ENCODE assay signal across 8 cellular contexts in genomic region chr3:44648564-44649229, GRCh38. TPM values are rescaled to one million over a fixed set of nuclear protein-coding genes. Genes with fewer than 3 reads are reported as not detected.
A peak's percentile ranks its signal among the peaks of the same experiment; 100 is the strongest.
DNase-seq lines count a peak whose midpoint lies in the region; ATAC-seq, FAIRE-seq and TF ChIP-seq lines count a peak whose summit lies in the region.

ZNF35 (plus strand) TSS chr3:44648732; CDS start chr3:44651068, 2,336 bp downstream.

- peak within 1 kb of the TSS; percentile 99 for H3K4me2 ChIP-seq in endothelial cell of umbilical vein (ENCODE audit: insufficient read depth, low read length)
- peak within 1 kb of the TSS; percentile 85 for H3K4me2 ChIP-seq in mesenchymal stem cell (ENCODE audit: low read length, poor library complexity, severe bottlenecking)

- H3K27me3 ChIP-seq in BE2C = no peaks in the 10 kb centered on the region
- H3K27me3 ChIP-seq in endothelial cell of umbilical vein (ENCODE audit: control insufficient read depth in 2 of 2, insufficient read depth in 2 of 2, low read length in 2 of 2) = no peaks in the 10 kb centered on the region
- no peaks in the 10 kb centered on the region for H3K27me3 ChIP-seq in mesenchymal stem cell (ENCODE audit: control insufficient read depth in 1 of 2, insufficient read depth in 1 of 2, low read length in 2 of 2)

- H3K36me3 ChIP-seq in BE2C (peaks cover 12% of the 10 kb centered on the region), endothelial cell of umbilical vein (ENCODE audit: control insufficient read depth in 2 of 2, extremely low read depth in 1 of 2, insufficient read depth in 2 of 2, low read length in 2 of 2) (peaks cover 21 to 26% of the 10 kb centered on the region in 2 experiments), mesenchymal stem cell (ENCODE audit: control insufficient read depth in 1 of 2, insufficient read depth in 2 of 2, low read depth in 1 of 2, low read length in 2 of 2) (peaks cover 26 to 39% of the 10 kb centered on the region in 2 experiments)

- FAIRE-seq in endothelial cell of umbilical vein (lab: Jason Lieb, UNC) = peak; percentile 93

- H2AFZ ChIP-seq in endothelial cell of umbilical vein (ENCODE audit: low read depth, low read length) (peak within 1 kb of the TSS; percentile 82), mesenchymal stem cell (ENCODE audit: low read depth, low read length) (peak within 1 kb of the TSS; percentile 33)

- H4K8ac ChIP-seq in mesenchymal stem cell (ENCODE audit: low read length) = peak within 1 kb of the TSS; percentile 89

- peak; percentile 87 for ATAC-seq in GM18861 (IDR thresholded peaks at IDR 0.05; ENCODE audit: unreplicated experiment)
- ATAC-seq in HG03045 (IDR thresholded peaks at IDR 0.05; ENCODE audit: unreplicated experiment) = peak; percentile 97
- peak; percentile 49 to 76 for ATAC-seq in activated CD4-positive, CD25-positive, alpha-beta regulatory T cell treated with anti-CD3 and anti-CD28 coated beads, Interleukin-2, amount 50 U/mL, for 24 hours

- H3K27ac ChIP-seq in endothelial cell of umbilical vein (ENCODE audit: insufficient read depth, low read depth, low read length) (peak within 1 kb of the TSS; percentile 66), mesenchymal stem cell (ENCODE audit: low read length, poor library complexity, severe bottlenecking) (peak within 1 kb of the TSS; percentile 62)

- TF ChIP-seq CTCF in BE2C (IDR thresholded peaks at IDR 0.05; ENCODE audit: low read depth, low read length) (no peak), endothelial cell of umbilical vein (IDR thresholded peaks at IDR 0.05; ENCODE audit: extremely low read depth in 1 of 2, insufficient read depth in 1 of 2, low read depth in 1 of 2, low read length in 2 of 2) (no peak)

- peak within 1 kb of the TSS; percentile 20 to 24 for H3K4ac ChIP-seq in mesenchymal stem cell (ENCODE audit: low read depth in 1 of 2, low read length in 2 of 2)

- H3K23ac ChIP-seq in mesenchymal stem cell (ENCODE audit: low read length in 2 of 2) = no peak within 1 kb of the TSS

- H3K9me3 ChIP-seq in BE2C (no peaks in the 10 kb centered on the region), endothelial cell of umbilical vein (replicated peaks; ENCODE audit: control insufficient read depth, insufficient read depth, low read length) (no peaks in the 10 kb centered on the region), mesenchymal stem cell (ENCODE audit: control insufficient read depth, low read length) (peaks cover 23% of the 10 kb centered on the region)

- H4K91ac ChIP-seq in mesenchymal stem cell (ENCODE audit: low read length) = peak within 1 kb of the TSS; percentile 95

- TF ChIP-seq POLR2A in endothelial cell of umbilical vein (IDR thresholded peaks at IDR 0.05; ENCODE audit: low read depth, low read length) = peak; percentile 88

- WGBS in mesenchymal stem cell = under 1% methylated on average over 37 of the region's 37 CpGs

- POLR2A ChIA-PET in endothelial cell of umbilical vein (lab: Charles Lee) = interaction anchor here (0.8 to 1.1 kb wide), 2 partner anchors 24 to 64 kb away, joined by 3 to 4 read pairs; partner anchors contain the start of genes ZNF197 and ZNF502

- dilution Hi-C loops in endothelial cell of umbilical vein (cut with MboI; ENCODE audit: extremely low pct_ligation_motif_present, low sequenced_read_pairs) = no loop called here

- CTCF ChIA-PET in endothelial cell of umbilical vein (lab: Charles Lee) = interaction anchor here (1.3 to 1.4 kb wide), 2 partner anchors 11 to 23 kb away, joined by 5 to 6 read pairs; partner anchors contain the start of gene ZNF197

- H3K79me1 ChIP-seq in mesenchymal stem cell (replicated peaks; ENCODE audit: low read length, poor library complexity, severe bottlenecking) = peaks cover 16% of the 10 kb centered on the region

- H2BK120ac ChIP-seq in mesenchymal stem cell (ENCODE audit: low read depth, low read length) = peak within 1 kb of the TSS; percentile 64

- H3K4me3 ChIP-seq in BE2C (ENCODE audit: low read depth, low read length) (peak within 1 kb of the TSS; percentile 82), endothelial cell of umbilical vein (replicated peaks in 1 of 3; ENCODE audit: insufficient read depth in 1 of 3, low read depth in 1 of 3, low read length in 3 of 3) (peak within 1 kb of the TSS; percentile 83 to 97 (median 96)), mesenchymal stem cell (ENCODE audit: insufficient read depth in 1 of 2, low read depth in 1 of 2, low read length in 2 of 2) (peak within 1 kb of the TSS; percentile 83 to 89)

- intact Hi-C loops in endothelial cell of umbilical vein (cut with micrococcal nuclease) = loop anchor here (1.0 to 10.0 kb wide), 6 partner anchors 23 to 266 kb away; partner anchors contain the start of genes KIAA1143, KIF15, ZNF197 and ZNF501

- H2BK12ac ChIP-seq in mesenchymal stem cell (ENCODE audit: low read length in 2 of 2) = no peak within 1 kb of the TSS

- H2AK5ac ChIP-seq in mesenchymal stem cell (ENCODE audit: low read length, severe bottlenecking) = no peak within 1 kb of the TSS

- no peaks in the 10 kb centered on the region for H4K20me1 ChIP-seq in endothelial cell of umbilical vein (replicated peaks; ENCODE audit: control insufficient read depth, extremely low read depth, insufficient read depth, low read length)

- H3K18ac ChIP-seq in mesenchymal stem cell (ENCODE audit: low read depth in 1 of 2, low read length in 2 of 2) = peak within 1 kb of the TSS; percentile 44 to 85

- H3K79me2 ChIP-seq in endothelial cell of umbilical vein (ENCODE audit: control insufficient read depth, insufficient read depth, low read length) = peaks cover 11% of the 10 kb centered on the region

- no peaks in the 10 kb centered on the region for H3K9me1 ChIP-seq in endothelial cell of umbilical vein (replicated peaks; ENCODE audit: control insufficient read depth, extremely low read depth, insufficient read depth, low read length)

- H3K4me1 ChIP-seq in BE2C = no peaks in the 10 kb centered on the region
- peaks cover 8% of the 10 kb centered on the region for H3K4me1 ChIP-seq in endothelial cell of umbilical vein (ENCODE audit: control insufficient read depth, extremely low read depth, insufficient read depth, low read length)
- no peaks in the 10 kb centered on the region for H3K4me1 ChIP-seq in mesenchymal stem cell (ENCODE audit: control insufficient read depth, insufficient read depth, low read depth, low read length)

- peak within 1 kb of the TSS; percentile 89 for H3K9ac ChIP-seq in endothelial cell of umbilical vein (replicated peaks; ENCODE audit: extremely low read depth, insufficient read depth, low read length)
- peak within 1 kb of the TSS; percentile 94 for H3K9ac ChIP-seq in mesenchymal stem cell (ENCODE audit: low read length)

- H2BK5ac ChIP-seq in mesenchymal stem cell (ENCODE audit: low read depth, low read length, poor library complexity, severe bottlenecking) = peak within 1 kb of the TSS; percentile 14

- no peak within 1 kb of the TSS for H2BK15ac ChIP-seq in mesenchymal stem cell (ENCODE audit: low read depth, poor library complexity, severe bottlenecking)

- TSS peak; percentile 57 for BruUV-seq in endothelial cell of umbilical vein (replicated peaks; lab: Mats Ljungman, UMichigan)

- no peak within 1 kb of the TSS for H3K14ac ChIP-seq in mesenchymal stem cell (ENCODE audit: low read length in 2 of 2)

- DNase-seq in BE2C (peak; percentile 78), NCI-H2171 (lab: John Stamatoyannopoulos, UW) (peak; percentile 75), endothelial cell of umbilical vein (ENCODE audit: low read depth, low spot score) (peak; percentile 84), mesenchymal stem cell (peak; percentile 91)
- peak; percentile 2 to 7 for DNase-seq in stimulated activated CD8-positive, alpha-beta memory T cell treated with anti-CD3 and anti-CD28 coated beads, Interleukin-2, amount 100 ng/mL, for 1 hour (ENCODE audit: low read depth in 2 of 2)

TF ChIP-seq in endothelial cell of umbilical vein, 7 proteins besides CTCF, POLR2A, EP300 and RAD21:
- no peak for TF ChIP-seq FOS (IDR thresholded peaks at IDR 0.05; ENCODE audit: borderline replicate concordance, insufficient read depth, low read length)
- TF ChIP-seq POLR2AphosphoS5 (IDR thresholded peaks at IDR 0.05; ENCODE audit: insufficient read depth, low read depth, low read length) = peak; percentile 71
- no peak for TF ChIP-seq MAX (IDR thresholded peaks at IDR 0.05; ENCODE audit: insufficient read depth, insufficient read length)
- no peak for TF ChIP-seq MYC (IDR thresholded peaks at IDR 0.05; ENCODE audit: low read depth, low read length)
- no peak for TF ChIP-seq JUN (IDR thresholded peaks at IDR 0.05; ENCODE audit: borderline replicate concordance, insufficient read depth, insufficient read length, low read depth)
- TF ChIP-seq EZH2 (IDR thresholded peaks at IDR 0.05; ENCODE audit: borderline replicate concordance, low read depth, low read length, severe bottlenecking) = no peak
- no peak for TF ChIP-seq GATA2 (IDR thresholded peaks at IDR 0.05; ENCODE audit: insufficient read depth, insufficient read length, low read depth, low read length)

RNA-seq across cellular contexts. Expression of gene ZNF35, which starts in this region (rescaled TPM):
- polyA plus RNA-seq in BE2C (2012; ENCODE audit: insufficient read depth, insufficient read length, low read depth) = 2.5 TPM
- 9.1 and 11.3 TPM in 2 replicates for total RNA-seq in endothelial cell of umbilical vein
- polyA plus RNA-seq in endothelial cell of umbilical vein = 2.5 TPM in 2 replicates
- 4.3 TPM in 2 replicates for polyA plus RNA-seq in endothelial cell of umbilical vein (2011; cell fraction: cytosol; rRNA removed)
- 5.2 and 6.0 TPM in 2 replicates for polyA plus RNA-seq in endothelial cell of umbilical vein (2011; cell fraction: nucleus; rRNA removed)
- 4.5 and 6.6 TPM in 2 replicates for polyA plus RNA-seq in endothelial cell of umbilical vein (2012)
- polyA minus RNA-seq in endothelial cell of umbilical vein = 6.2 and 7.6 TPM in 2 replicates
- 8.9 TPM for polyA minus RNA-seq in endothelial cell of umbilical vein (2011; cell fraction: cytosol; rRNA and poly(A)+ RNA removed)
- 15.1 and 18.6 TPM in 2 replicates for polyA minus RNA-seq in endothelial cell of umbilical vein (2011; cell fraction: nucleus; rRNA and poly(A)+ RNA removed)
- 9.5 TPM for polyA plus RNA-seq in mesenchymal stem cell (2013, experiment 1 of 2)
- 8.5 TPM for polyA plus RNA-seq in mesenchymal stem cell (2013, experiment 2 of 2)

Comparison
In these comparisons a context has a peak if more than half of its experiments do, and no peak if none do; other contexts are left out.
1. Peak in every context shown above with its lines: DNase-seq, ATAC-seq, H3K4me3 ChIP-seq and H3K27ac ChIP-seq.
2. DNase-seq: peak in every context shown above with its lines; median percentile 91 in mesenchymal stem cell; 84 in endothelial cell of umbilical vein; 78 in BE2C; 75 in NCI-H2171; 4 in stimulated activated CD8-positive, alpha-beta memory T cell treated with anti-CD3 and anti-CD28 coated beads, Interleukin-2, amount 100 ng/mL, for 1 hour.